ENCODE assay signal across 9 cellular contexts in genomic region chr2:159090514-159091201, GRCh38.
DNase-seq lines count a peak whose midpoint lies in the region; ATAC-seq and TF ChIP-seq lines count a peak whose summit lies in the region.
"Had no signal": no experiment of that assay in that cellular context is flagged by ENCODE, and none has a peak within 500 bp of the region (broad histone marks: within the 10 kb centered on the region; RNA-seq: fewer than 3 reads in every experiment).

No MANE protein-coding gene starts in this region.

- no peaks in the 10 kb centered on the region for H3F3A ChIP-seq in DOHH2 (ENCODE audit: control insufficient read depth, insufficient read depth)
- H3F3A ChIP-seq in PC-3 (ENCODE audit: low read length, unreplicated experiment), result no peaks in the 10 kb centered on the region

- H3K27me3 ChIP-seq in DOHH2 (ENCODE audit: control insufficient read depth, low read length) (no peaks in the 10 kb centered on the region), PC-3 (ENCODE audit: low read length) (no peaks in the 10 kb centered on the region), suprapubic skin (no peaks in the 10 kb centered on the region)

- POLR2A ChIA-PET in PC-3 (lab: Charles Lee; ENCODE audit: unreplicated experiment), result no interaction called here

- H3K79me2 ChIP-seq in DOHH2 (ENCODE audit: control insufficient read depth, low read length) (no peaks in the 10 kb centered on the region), PC-3 (ENCODE audit: low read length) (peaks cover 31% of the 10 kb centered on the region)

- H3K36me3 ChIP-seq in DOHH2 (ENCODE audit: control insufficient read depth, low read length) (no peaks in the 10 kb centered on the region), PC-3 (ENCODE audit: low read depth, low read length) (peaks cover 9% of the 10 kb centered on the region), suprapubic skin (no peaks in the 10 kb centered on the region)

- H3K9me3 ChIP-seq in DOHH2 (ENCODE audit: control insufficient read depth, insufficient read depth, low read length) (no peaks in the 10 kb centered on the region), PC-3 (ENCODE audit: low read length) (0 out of 2 replicates have a peak, but pooled peaks cover under 1% of the 10 kb centered on the region), suprapubic skin (no peaks in the 10 kb centered on the region)

- no peak for TF ChIP-seq EP300 in suprapubic skin (IDR thresholded peaks at IDR 0.05)

- no peak for DNase-seq in PC-3
- DNase-seq in fibroblast of villous mesenchyme (ENCODE audit: low read depth), result peak; percentile 48
- DNase-seq in suprapubic skin (ENCODE audit: low spot score in 2 of 2), result no peak
- no peak for DNase-seq in stimulated activated CD4-positive, alpha-beta T cell treated with anti-CD3 and anti-CD28 coated beads, Interleukin-2, amount 100 ng/mL, for 48 hours
- no peak for DNase-seq in HuH-7 (ENCODE audit: low spot score)

- H3K9ac ChIP-seq in PC-3 (ENCODE audit: low read length), result no peak overlapping the region

- H4K20me1 ChIP-seq in DOHH2 (ENCODE audit: control insufficient read depth, insufficient read depth, low read depth, low read length), result no peaks in the 10 kb centered on the region
- no peaks in the 10 kb centered on the region for H4K20me1 ChIP-seq in PC-3 (ENCODE audit: low read length)

- H3K27ac ChIP-seq in DOHH2 (ENCODE audit: low read depth, low read length) (no peak overlapping the region), PC-3 (ENCODE audit: low read length) (peak overlapping the region; percentile 63), suprapubic skin (peak overlapping the region; percentile 62)

- H3K4me3 ChIP-seq in DOHH2 (ENCODE audit: low read length), result peak overlapping the region; percentile 40
- H3K4me3 ChIP-seq in PC-3 (ENCODE audit: low read length), result no peak overlapping the region
- H3K4me3 ChIP-seq in fibroblast of villous mesenchyme (ENCODE audit: low read depth, low read length), result no peak overlapping the region
- H3K4me3 ChIP-seq in suprapubic skin, result no peak overlapping the region

- H3K9me2 ChIP-seq in DOHH2 (replicated peaks; ENCODE audit: control insufficient read depth, low read length) (no peaks in the 10 kb centered on the region), PC-3 (replicated peaks; ENCODE audit: low read length) (no peaks in the 10 kb centered on the region)

- 23% methylated on average over 11 of the region's 11 CpGs for WGBS in suprapubic skin

- no TSS peak for BruUV-seq in PC-3 (replicated peaks; lab: Mats Ljungman, UMichigan)

- TF ChIP-seq POLR2A in suprapubic skin (IDR thresholded peaks at IDR 0.05), result no peak

- CTCF ChIA-PET in PC-3 (lab: Charles Lee), result no interaction called here

- H2AFZ ChIP-seq in PC-3 (ENCODE audit: low read length), result no peak overlapping the region

- H3K4me2 ChIP-seq in DOHH2 (ENCODE audit: low read length) (peak overlapping the region; percentile 54), PC-3 (ENCODE audit: low read length) (peak overlapping the region; percentile 57)

- intact Hi-C loops in PC-3 (cut with micrococcal nuclease), result loop anchor here (5.0 kb wide), 1 partner anchor 43 kb away; no protein-coding TSS in a partner anchor

- peak; percentile 79 for ATAC-seq in GM21717 (IDR thresholded peaks at IDR 0.05; ENCODE audit: unreplicated experiment)
- no peak for ATAC-seq in PC-3
- ATAC-seq in GM21825 (IDR thresholded peaks at IDR 0.05; ENCODE audit: unreplicated experiment), result no peak
- ATAC-seq: HCT116 had no signal

- TF ChIP-seq CTCF in DOHH2 (IDR thresholded peaks at IDR 0.05; ENCODE audit: low read depth, low read length, poor library complexity, severe bottlenecking) (no peak), PC-3 (conservative IDR thresholded peaks at IDR 0.05; ENCODE audit: low read depth, low read length) (no peak), fibroblast of villous mesenchyme (IDR thresholded peaks at IDR 0.05; ENCODE audit: insufficient read depth, low read depth, low read length) (no peak), suprapubic skin (IDR thresholded peaks at IDR 0.05) (no peak)

- H3K4me1 ChIP-seq in DOHH2 (ENCODE audit: control insufficient read depth, low read length), result peaks cover 41% of the 10 kb centered on the region
- H3K4me1 ChIP-seq in PC-3 (ENCODE audit: insufficient read depth, low read length), result peaks cover 45% of the 10 kb centered on the region
- peaks cover 77% of the 10 kb centered on the region for H3K4me1 ChIP-seq in suprapubic skin
